Comparison of ENCODE assay signal across 9 cellular contexts in genomic region chr1:174258148-174258550, GRCh38.
DNase-seq lines count a peak whose midpoint lies in the region; ATAC-seq and TF ChIP-seq lines count a peak whose summit lies in the region.
"Had no signal": no experiment of that assay in that cellular context is flagged by ENCODE, and none has a peak within 500 bp of the region (broad histone marks: within the 10 kb centered on the region; RNA-seq: fewer than 3 reads in every experiment).

No MANE protein-coding gene starts in this region.

- H3K4me3 Mint-ChIP-seq in memory B cell, result no peak overlapping the region

- ATAC-seq in memory B cell (ENCODE audit: low read depth) (peak; percentile 60), HG03280 (IDR thresholded peaks at IDR 0.05; ENCODE audit: unreplicated experiment) (no peak)

- peaks cover 3% of the 10 kb centered on the region for H3K9me3 Mint-ChIP-seq in memory B cell

- H3K27ac ChIP-seq in testis, result no peak overlapping the region
- H3K27ac ChIP-seq: epithelial cell of prostate had no signal

- peak; percentile 23 to 32 for DNase-seq in activated CD4-positive, alpha-beta T cell treated with anti-CD3 and anti-CD28 coated beads for 24 hours (ENCODE audit: low read depth in 2 of 2)
- DNase-seq in activated CD4-positive, alpha-beta T cell treated with anti-CD3 and anti-CD28 coated beads for 1 hour, result no peak
- peak; percentile 45 for DNase-seq in NCI-H1092 (lab: John Stamatoyannopoulos, UW)
- peak in 3 of 5 experiments; percentile 3 to 53 (median 3) for DNase-seq in T-helper 2 cell
- DNase-seq in choroid plexus epithelial cell (ENCODE audit: low read depth), result peak; percentile 71
- peak; percentile 26 to 43 for DNase-seq in memory B cell (ENCODE audit: low spot score in 2 of 2)
- DNase-seq in testis, result peak; percentile 48

- H3K27me3 Mint-ChIP-seq in memory B cell, result no peaks in the 10 kb centered on the region

- H3K4me1 Mint-ChIP-seq in memory B cell, result peaks cover 2% of the 10 kb centered on the region

- TF ChIP-seq POLR2A in testis (IDR thresholded peaks at IDR 0.05), result no peak

- H3K27ac Mint-ChIP-seq in memory B cell, result no peak overlapping the region

- intact Hi-C loops in testis (cut with DNase I; ENCODE audit: low total_unique reads), result loop anchor here (10.0 kb wide), 1 partner anchor 487 kb away; no protein-coding TSS in a partner anchor

- H3K9me3 ChIP-seq in testis, result no peaks in the 10 kb centered on the region

- no peak overlapping the region for H3K4me3 ChIP-seq in choroid plexus epithelial cell (ENCODE audit: low read depth, low read length)
- no peak overlapping the region for H3K4me3 ChIP-seq in testis

- TF ChIP-seq CTCF in choroid plexus epithelial cell (conservative IDR thresholded peaks at IDR 0.05; ENCODE audit: low read depth, low read length) (peak; percentile 56), testis (IDR thresholded peaks at IDR 0.05) (peak; percentile 8 to 48 (median 32))

- WGBS in testis, 2 donors, result 73 to 74% methylated on average over 1 of the region's 1 CpG

- H3K27me3 ChIP-seq in testis, result no peaks in the 10 kb centered on the region

- peaks cover 13% of the 10 kb centered on the region for H3K36me3 Mint-ChIP-seq in memory B cell

- no peaks in the 10 kb centered on the region for H3K36me3 ChIP-seq in testis (ENCODE audit: low read depth, missing control alignments)

- no peaks in the 10 kb centered on the region for H3K4me1 ChIP-seq in testis
